Comparison of ENCODE assay signal across 17 cellular contexts in the genomic region with DNA sequence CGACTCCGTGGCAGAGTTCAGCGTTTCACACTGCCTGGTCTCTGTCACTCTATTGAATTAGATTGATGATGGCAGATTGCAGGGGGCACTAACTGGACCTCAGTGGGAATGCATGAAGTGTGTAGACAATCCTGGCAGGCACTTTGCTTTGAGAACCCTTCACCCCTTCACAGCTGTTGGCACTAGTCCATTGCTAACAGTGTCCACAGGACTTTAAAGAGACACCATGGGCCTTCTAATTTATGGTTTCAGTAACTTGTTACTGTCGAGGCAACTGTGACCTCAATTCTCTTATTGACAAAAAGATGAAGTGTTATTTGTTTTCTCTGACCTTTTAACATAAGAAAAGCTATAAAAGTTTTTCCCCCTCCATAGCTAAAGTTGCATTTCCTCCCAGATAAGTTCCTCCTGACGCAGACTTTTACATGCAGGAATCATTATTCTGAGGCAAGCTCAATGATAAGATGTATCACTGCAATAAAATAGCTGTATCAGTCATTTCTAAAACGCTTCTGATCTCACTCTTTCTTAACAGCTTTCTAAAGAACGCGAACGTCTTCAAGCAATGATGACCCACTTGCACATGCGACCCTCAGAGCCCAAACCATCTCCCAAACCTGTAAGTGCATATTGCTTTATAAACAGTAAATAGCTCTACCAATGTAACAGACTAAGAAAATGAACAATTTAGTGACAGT.
DNase-seq lines count a peak whose midpoint lies in the region; ATAC-seq and TF ChIP-seq lines count a peak whose summit lies in the region.
"Had no signal": no experiment of that assay in that cellular context is flagged by ENCODE, and none has a peak within 500 bp of the region (broad histone marks: within the 10 kb centered on the region; RNA-seq: fewer than 3 reads in every experiment).

No MANE protein-coding gene starts in this region.

- peak overlapping the region; percentile 38 for H3K4me3 ChIP-seq in MG63
- peak overlapping the region; percentile 29 for H3K4me3 ChIP-seq in PC-3 (ENCODE audit: low read length)
- no peak overlapping the region for H3K4me3 ChIP-seq in hepatocyte
- no peak overlapping the region for H3K4me3 ChIP-seq in vagina
- no peak overlapping the region for H3K4me3 ChIP-seq in testis
- H3K4me3 ChIP-seq: BLaER1 had no signal

- H3K4me1 ChIP-seq in PC-3 (ENCODE audit: insufficient read depth, low read length) (0 out of 2 replicates have a peak, but pooled peaks cover 9% of the 10 kb centered on the region), hepatocyte (ENCODE audit: insufficient read depth) (no peaks in the 10 kb centered on the region), vagina (no peaks in the 10 kb centered on the region), testis (no peaks in the 10 kb centered on the region)

- H3K9ac ChIP-seq in PC-3 (ENCODE audit: low read length) = no peak overlapping the region
- H3K9ac ChIP-seq: BLaER1 had no signal

- H3K9me3 ChIP-seq in MG63 (no peaks in the 10 kb centered on the region), PC-3 (ENCODE audit: low read length) (no peaks in the 10 kb centered on the region), hepatocyte (ENCODE audit: low read depth) (no peaks in the 10 kb centered on the region), vagina (no peaks in the 10 kb centered on the region), testis (no peaks in the 10 kb centered on the region)
- H3K9me3 ChIP-seq: BLaER1 had no signal

- TF ChIP-seq POLR2A in vagina (IDR thresholded peaks at IDR 0.05) (no peak), testis (IDR thresholded peaks at IDR 0.05) (no peak)

- H3K79me2 ChIP-seq in PC-3 (ENCODE audit: low read length) (no peaks in the 10 kb centered on the region), hepatocyte (no peaks in the 10 kb centered on the region)

- no peak overlapping the region for H3K27ac ChIP-seq in PC-3 (ENCODE audit: low read length)
- H3K27ac ChIP-seq in hepatocyte = peak overlapping the region; percentile 4
- no peak overlapping the region for H3K27ac ChIP-seq in vagina
- no peak overlapping the region for H3K27ac ChIP-seq in testis
- H3K27ac ChIP-seq: BLaER1 had no signal

- no peaks in the 10 kb centered on the region for H4K20me1 ChIP-seq in PC-3 (ENCODE audit: low read length)
- H4K20me1 ChIP-seq in hepatocyte (ENCODE audit: insufficient read depth, poor library complexity, severe bottlenecking) = no peaks in the 10 kb centered on the region
- H4K20me1 ChIP-seq: BLaER1 had no signal

- H3F3A ChIP-seq in PC-3 (ENCODE audit: low read length, unreplicated experiment) = no peaks in the 10 kb centered on the region

- ATAC-seq in PC-3 (peak; percentile 48), GM21717 (IDR thresholded peaks at IDR 0.05; ENCODE audit: unreplicated experiment) (no peak)
- ATAC-seq: activated T-cell treated with anti-CD3 and anti-CD28 coated beads, Interleukin-2, amount 50 U/mL, for 72 hours; naive thymus-derived CD4-positive, alpha-beta T cell; stimulated activated memory B cell treated with anti-CD40 and anti-IgM and Interleukin-4, amounts not matched to agents 10 μg/mL and 1 μg/mL and 100 μg/mL, for 72 hours had no signal

- H3K27me3 ChIP-seq in MG63 (no peaks in the 10 kb centered on the region), PC-3 (ENCODE audit: low read length) (peaks cover 69% of the 10 kb centered on the region), hepatocyte (no peaks in the 10 kb centered on the region), vagina (no peaks in the 10 kb centered on the region), testis (no peaks in the 10 kb centered on the region)
- H3K27me3 ChIP-seq: BLaER1 had no signal

- no peak overlapping the region for H2AFZ ChIP-seq in PC-3 (ENCODE audit: low read length)
- H2AFZ ChIP-seq in hepatocyte = no peak overlapping the region

- CTCF ChIA-PET in PC-3 (lab: Charles Lee) = interaction anchor here (0.5 kb wide), 1 partner anchor 10 kb away, joined by 3 read pairs; no protein-coding TSS in a partner anchor

- TF ChIP-seq CTCF in PC-3 (conservative IDR thresholded peaks at IDR 0.05; ENCODE audit: low read depth, low read length) (no peak), hepatocyte (IDR thresholded peaks at IDR 0.05; ENCODE audit: poor library complexity) (no peak), vagina (IDR thresholded peaks at IDR 0.05) (no peak), testis (IDR thresholded peaks at IDR 0.05) (no peak)

- intact Hi-C loops in PC-3 (cut with micrococcal nuclease) = loop anchor here (10.0 kb wide), 1 partner anchor 561 kb away; no protein-coding TSS in a partner anchor
- intact Hi-C loops in vagina (cut with DNase I) = no loop called here
- intact Hi-C loops in testis (cut with DNase I; ENCODE audit: low total_unique reads) = no loop called here

- H3K4me2 ChIP-seq in PC-3 (ENCODE audit: low read length) (peak overlapping the region; percentile 57), hepatocyte (peak overlapping the region; percentile 44)
- H3K4me2 ChIP-seq: BLaER1 had no signal

- BruUV-seq in PC-3 (replicated peaks; lab: Mats Ljungman, UMichigan) = no TSS peak

- H3K9me2 ChIP-seq in PC-3 (replicated peaks; ENCODE audit: low read length) (no peaks in the 10 kb centered on the region), hepatocyte (replicated peaks; ENCODE audit: insufficient read depth) (no peaks in the 10 kb centered on the region)

- peak; percentile 74 for DNase-seq in DMS53 (lab: John Stamatoyannopoulos, UW)
- DNase-seq in MG63 = no peak
- DNase-seq in PC-3 = peak; percentile 21
- DNase-seq in hepatocyte (ENCODE audit: low spot score) = peak; percentile 17
- DNase-seq in vagina (ENCODE audit: extremely low spot score in 2 of 2) = no peak
- no peak for DNase-seq in NCI-H1694 treated with DMSO at 0.1 percent for 48 hours (lab: John Stamatoyannopoulos, UW)
- DNase-seq in testis = no peak
- DNase-seq: activated T-cell treated with anti-CD3 and anti-CD28 coated beads, Interleukin-2, amount 50 U/mL, for 72 hours; EL; erythroblast; hypothalamus; naive thymus-derived CD4-positive, alpha-beta T cell; NCI-H2171; T-helper 9 cell had no signal

- WGBS in hepatocyte (ENCODE audit: low lambda C conversion rate, missing lambda C conversion rate) = 41% methylated on average over 10 of the region's 10 CpGs
- 59 to 67% methylated on average over 10 of the region's 10 CpGs for WGBS in testis, 2 donors

- POLR2A ChIA-PET in PC-3 (lab: Charles Lee; ENCODE audit: unreplicated experiment) = no interaction called here

- H3K36me3 ChIP-seq in MG63 = no peaks in the 10 kb centered on the region
- no peaks in the 10 kb centered on the region for H3K36me3 ChIP-seq in PC-3 (ENCODE audit: low read depth, low read length)
- no peaks in the 10 kb centered on the region for H3K36me3 ChIP-seq in hepatocyte (replicated peaks; ENCODE audit: insufficient read depth, low read depth)
- no peaks in the 10 kb centered on the region for H3K36me3 ChIP-seq in vagina
- no peaks in the 10 kb centered on the region for H3K36me3 ChIP-seq in testis (ENCODE audit: low read depth, missing control alignments)
- H3K36me3 ChIP-seq: BLaER1 had no signal

Comparison
In these comparisons a context has a peak if more than half of its experiments do, and no peak if none do; other contexts are left out.
1. DNase-seq: peak in DMS53 (single experiment), PC-3 (single experiment) and hepatocyte (single experiment); none in MG63 (single experiment), vagina (0 of 2), NCI-H1694 treated with DMSO at 0.1 percent for 48 hours (single experiment) and testis (single experiment).
2. H3K4me3 ChIP-seq: peak in MG63 (single experiment) and PC-3 (single experiment); none in hepatocyte (single experiment), vagina (0 of 2) and testis (0 of 2).